ENCODE assay signal across 17 cellular contexts in genomic region chr7:37067961-37068536, GRCh38.
DNase-seq lines count a peak whose midpoint lies in the region; ATAC-seq, FAIRE-seq and TF ChIP-seq lines count a peak whose summit lies in the region.
"Had no signal": no experiment of that assay in that cellular context is flagged by ENCODE, and none has a peak within 500 bp of the region (broad histone marks: within the 10 kb centered on the region; RNA-seq: fewer than 3 reads in every experiment).

No MANE protein-coding gene starts in this region.

- H3K4me2 ChIP-seq in K562 (ENCODE audit: insufficient read depth, low read length), result no peak overlapping the region

- peak; percentile 98 for DNase-seq in DMS 273 (lab: John Stamatoyannopoulos, UW; ENCODE audit: unreplicated experiment)
- DNase-seq in GM12865 (ENCODE audit: low read depth), result peak; percentile 30
- DNase-seq in NCI-H2171 treated with DMSO at 0.1 percent for 48 hours (lab: John Stamatoyannopoulos, UW), result peak; percentile 100
- no peak for DNase-seq in K562 (ENCODE audit: extremely low read depth in 1 of 4, low spot score in 3 of 4)
- DNase-seq in GDM1 (lab: John Stamatoyannopoulos, UW), result no peak
- no peak for DNase-seq in activated CD8-positive, alpha-beta memory T cell treated with anti-CD3 and anti-CD28 coated beads for 24 hours
- no peak for DNase-seq in erythroblast (lab: John Stamatoyannopoulos, UW)
- no peak for DNase-seq in dermis blood vessel endothelial cell
- DNase-seq: activated CD4-positive, alpha-beta T cell treated with anti-CD3 and anti-CD28 coated beads for 36 hours; activated CD8-positive, alpha-beta memory T cell treated with anti-CD3 and anti-CD28 coated beads, Interleukin-2, amount 50 U/mL, for 48 hours; activated naive CD4-positive, alpha-beta T cell treated with anti-CD3 and anti-CD28 coated beads for 36 hours; Kasumi-1; NCI-H1436; stimulated activated CD4-positive, alpha-beta T cell treated with anti-CD3 and anti-CD28 coated beads, Interleukin-2, amount 100 ng/mL, for 48 hours had no signal

- H3K36me3 ChIP-seq in K562 (ENCODE audit: control insufficient read depth, insufficient read depth, low read length), result no peaks in the 10 kb centered on the region
- H3K36me3 ChIP-seq: vagina had no signal

- BruUV-seq in K562 (replicated peaks; lab: Mats Ljungman, UMichigan), result no TSS peak

- no peak for TF ChIP-seq CTCF in GM12865 (IDR thresholded peaks at IDR 0.05; ENCODE audit: insufficient read depth, low read depth, low read length, missing control alignments)
- no peak for TF ChIP-seq CTCF in K562 (IDR thresholded peaks at IDR 0.05 in 2 of 3, conservative IDR thresholded peaks at IDR 0.05 in 1 of 3; ENCODE audit: insufficient read depth in 2 of 3, low read depth in 1 of 3, low read length in 3 of 3)

- H3K27me3 ChIP-seq in K562 (ENCODE audit: control insufficient read depth in 2 of 2, insufficient read depth in 2 of 2, low read length in 2 of 2), result no peaks in the 10 kb centered on the region
- H3K27me3 ChIP-seq: vagina had no signal

- 2% methylated on average over 4 of the region's 4 CpGs for WGBS in K562 (ENCODE audit: insufficient coverage, low coverage, missing lambda C conversion rate)

- H3K4me3 ChIP-seq in GM12865 (ENCODE audit: low read depth, low read length) (no peak overlapping the region), K562 (no peak overlapping the region)
- H3K4me3 ChIP-seq: skin epidermis, vagina had no signal

- no peak for TF ChIP-seq POLR2A in K562 (conservative IDR thresholded peaks at IDR 0.05)
- no peak for TF ChIP-seq POLR2A in erythroblast (IDR thresholded peaks at IDR 0.05; ENCODE audit: low read length)

- in situ Hi-C loops in K562 (cut with MboI), result no loop called here

- intact Hi-C loops in K562 (cut with micrococcal nuclease), result no loop called here

- no peak overlapping the region for H3K27ac ChIP-seq in K562 (ENCODE audit: extremely low read depth, low read depth, low read length)
- H3K27ac ChIP-seq: skin epidermis, vagina had no signal

- no peak for TF ChIP-seq EP300 in K562 (IDR thresholded peaks at IDR 0.05; ENCODE audit: low read length)

- H3K9ac ChIP-seq in K562 (ENCODE audit: insufficient read depth in 1 of 2, low read depth in 2 of 2, low read length in 2 of 2), result no peak overlapping the region

- H3K79me2 ChIP-seq in K562 (ENCODE audit: control insufficient read depth, insufficient read depth, low read length), result no peaks in the 10 kb centered on the region

- POLR2A ChIA-PET in K562 (lab: Yijun Ruan, JAX), result no interaction called here

- no peaks in the 10 kb centered on the region for H4K20me1 ChIP-seq in K562 (replicated peaks; ENCODE audit: control insufficient read depth, insufficient read depth, low read length)

- H3K9me1 ChIP-seq in K562 (ENCODE audit: control insufficient read depth, insufficient read depth, low read length), result no peaks in the 10 kb centered on the region

- H2AFZ ChIP-seq in K562 (ENCODE audit: low read depth, low read length), result no peak overlapping the region

- ATAC-seq in K562, result no peak
- ATAC-seq: activated CD4-positive, alpha-beta T cell treated with anti-CD3 and anti-CD28 coated beads for 36 hours; SK-N-SH treated with all-trans-retinoic acid at 6 μM for 48 hours had no signal

- H3K9me3 ChIP-seq in K562 (replicated peaks; ENCODE audit: control insufficient read depth, insufficient read depth, low read depth, low read length), result no peaks in the 10 kb centered on the region
- H3K9me3 ChIP-seq: vagina had no signal

- CTCF ChIA-PET in K562 (lab: Yijun Ruan, JAX; ENCODE audit: low intra/inter-chr PET ratio), result no interaction called here

- TF ChIP-seq RAD21 in K562 (CRISPR knock-in tag; conservative IDR thresholded peaks at IDR 0.05 in 1 of 2, IDR thresholded peaks at IDR 0.05 in 1 of 2), result no peak

- no peak for FAIRE-seq in K562 (lab: Jason Lieb, UNC)

- no peaks in the 10 kb centered on the region for H3K4me1 ChIP-seq in K562 (replicated peaks in 1 of 2; ENCODE audit: control insufficient read depth in 2 of 2, insufficient read depth in 2 of 2, low read length in 2 of 2)
- H3K4me1 ChIP-seq: vagina had no signal

TF ChIP-seq in K562, 482 proteins besides CTCF, POLR2A, EP300 and RAD21:
- no peak for TF ChIP-seq CREB5 (CRISPR knock-in tag; IDR thresholded peaks at IDR 0.05)
- TF ChIP-seq, protein P1, sequence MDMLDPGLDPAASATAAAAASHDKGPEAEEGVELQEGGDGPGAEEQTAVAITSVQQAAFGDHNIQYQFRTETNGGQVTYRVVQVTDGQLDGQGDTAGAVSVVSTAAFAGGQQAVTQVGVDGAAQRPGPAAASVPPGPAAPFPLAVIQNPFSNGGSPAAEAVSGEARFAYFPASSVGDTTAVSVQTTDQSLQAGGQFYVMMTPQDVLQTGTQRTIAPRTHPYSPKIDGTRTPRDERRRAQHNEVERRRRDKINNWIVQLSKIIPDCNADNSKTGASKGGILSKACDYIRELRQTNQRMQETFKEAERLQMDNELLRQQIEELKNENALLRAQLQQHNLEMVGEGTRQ (CRISPR knock-in tag; IDR thresholded peaks at IDR 0.05), result peak; percentile 29; the same call in 1 of the 2 replicates

Comparison
In these comparisons a context has a peak if more than half of its experiments do, and no peak if none do; other contexts are left out.
1. DNase-seq: peak in DMS 273 (single experiment), GM12865 (single experiment) and NCI-H2171 treated with DMSO at 0.1 percent for 48 hours (single experiment); none in K562 (0 of 4), GDM1 (single experiment), activated CD8-positive, alpha-beta memory T cell treated with anti-CD3 and anti-CD28 coated beads for 24 hours (single experiment), erythroblast (0 of 2) and dermis blood vessel endothelial cell (single experiment).